Comparison of ENCODE assay signal across 25 cellular contexts in genomic region chr14:73251516-73252215, GRCh38. TPM values are rescaled to one million over a fixed set of nuclear protein-coding genes. Genes with fewer than 3 reads are reported as not detected.
DNase-seq lines count a peak whose midpoint lies in the region; ATAC-seq and TF ChIP-seq lines count a peak whose summit lies in the region.
"Had no signal": no experiment of that assay in that cellular context is flagged by ENCODE, and none has a peak within 500 bp of the region (broad histone marks: within the 10 kb centered on the region; RNA-seq: fewer than 3 reads in every experiment).

No MANE protein-coding gene starts in this region.

- ATAC-seq in left ventricle myocardium superior (no peak), left cardiac atrium (no peak), right lobe of liver (no peak), GM21367 (IDR thresholded peaks at IDR 0.05; ENCODE audit: unreplicated experiment) (no peak)
- ATAC-seq: GM23338 had no signal

- H3K9me3 ChIP-seq in right lobe of liver = no peaks in the 10 kb centered on the region
- H3K9me3 ChIP-seq in breast epithelium = no peaks in the 10 kb centered on the region
- H3K9me3 ChIP-seq: BE2C, HAP-1, MG63, SJCRH30 had no signal

- H3K36me3 ChIP-seq in right lobe of liver (no peaks in the 10 kb centered on the region), breast epithelium (no peaks in the 10 kb centered on the region)
- H3K36me3 ChIP-seq: BE2C, HAP-1, MG63, SJCRH30 had no signal

- H3K27me3 ChIP-seq in right lobe of liver (no peaks in the 10 kb centered on the region), breast epithelium (no peaks in the 10 kb centered on the region)
- H3K27me3 ChIP-seq: BE2C, MG63, SJCRH30 had no signal

- TF ChIP-seq CTCF in right lobe of liver (IDR thresholded peaks at IDR 0.05) = no peak
- TF ChIP-seq CTCF in breast epithelium (IDR thresholded peaks at IDR 0.05) = no peak
- TF ChIP-seq CTCF in GM13977 (IDR thresholded peaks at IDR 0.05; ENCODE audit: extremely low read depth, insufficient read depth, missing control alignments) = no peak

- H3K4me1 ChIP-seq in right lobe of liver (no peaks in the 10 kb centered on the region), breast epithelium (no peaks in the 10 kb centered on the region)
- H3K4me1 ChIP-seq: BE2C, HAP-1, SJCRH30 had no signal

- TF ChIP-seq POLR2A in right lobe of liver (IDR thresholded peaks at IDR 0.05) (no peak), breast epithelium (IDR thresholded peaks at IDR 0.05) (no peak)

- intact Hi-C loops in left ventricle myocardium superior (cut with micrococcal nuclease) = no loop called here
- intact Hi-C loops in left cardiac atrium (cut with DNase I) = no loop called here
- intact Hi-C loops in right lobe of liver (cut with DNase I) = no loop called here
- intact Hi-C loops in posterior vena cava (cut with DNase I) = no loop called here
- intact Hi-C loops in breast epithelium (cut with DNase I; ENCODE audit: low total_unique reads) = no loop called here

- in situ Hi-C loops in GM13977 (cut with MboI; ENCODE audit: low pct_unique_long_range_greater_than_20kb, low sequenced_read_pairs, unreplicated experiment) = no loop called here

- DNase-seq in left ventricle myocardium superior (peak; percentile 29), left cardiac atrium (no peak), right lobe of liver (peak; percentile 10 to 55 (median 37)), posterior vena cava (ENCODE audit: low spot score) (peak; percentile 79), breast epithelium (ENCODE audit: low spot score in 2 of 2) (no peak), GM13977 (ENCODE audit: low spot score) (no peak)
- DNase-seq: 8988T; ACHN; BE2C; CD4-positive, alpha-beta T cell; DMS53; HFFc6; KBM-7; MG63; NCI-H1105 treated with DMSO at 0.1 percent for 48 hours; NCI-H146; NCI-H1930; NCI-H446; NCI-H524 treated with DMSO at 0.1 percent for 48 hours; NCI-H774; SJCRH30 had no signal

- H3K4me3 ChIP-seq in right lobe of liver (no peak overlapping the region), breast epithelium (no peak overlapping the region)
- H3K4me3 ChIP-seq: GM23338, HAP-1, MG63, SJCRH30 had no signal

- WGBS in right lobe of liver (ENCODE audit: insufficient coverage, low coverage, low lambda C conversion rate, missing lambda C conversion rate) = 50% methylated on average over 2 of the region's 30 CpGs

- no peak overlapping the region for H3K27ac ChIP-seq in right lobe of liver
- H3K27ac ChIP-seq in breast epithelium = no peak overlapping the region
- H3K27ac ChIP-seq: SJCRH30 had no signal

RNA-seq across cellular contexts. Expression of gene PAPLN, which starts 14.4 kb away (rescaled TPM):
- total RNA-seq in left ventricle myocardium superior = 3.2 TPM
- 1 to 10 TPM; 3.1 to 7.5 TPM for total RNA-seq in left cardiac atrium
- total RNA-seq in right lobe of liver = 1 to 10 TPM in 4 of 6 experiments, under 1 TPM in 2; 0.86 to 3.2 (median 1.2) TPM
- 10 to 100 TPM in 1 of 2 donors, 1 to 10 TPM in 1; 9.4 to 19.4 TPM for total RNA-seq in posterior vena cava
- total RNA-seq in breast epithelium = 10 to 100 TPM; 19.7 to 29.9 (median 23.8) TPM
- total RNA-seq: G401, SJCRH30 had no signal

Comparison
In these comparisons a context has a peak if more than half of its experiments do, and no peak if none do; other contexts are left out.
1. DNase-seq: peak in left ventricle myocardium superior (single experiment), right lobe of liver (3 of 3) and posterior vena cava (single experiment); none in left cardiac atrium (single experiment), breast epithelium (0 of 2) and GM13977 (single experiment).